ENCODE assay signal across 19 cellular contexts in genomic region chr1:240258910-240259309, GRCh38.
DNase-seq lines count a peak whose midpoint lies in the region; ATAC-seq, FAIRE-seq and TF ChIP-seq lines count a peak whose summit lies in the region.
"Had no signal": no experiment of that assay in that cellular context is flagged by ENCODE, and none has a peak within 500 bp of the region (broad histone marks: within the 10 kb centered on the region; RNA-seq: fewer than 3 reads in every experiment).

No MANE protein-coding gene starts in this region.

- FAIRE-seq in astrocyte (lab: Jason Lieb, UNC), result no peak
- FAIRE-seq: GM18507 had no signal

- H3K27ac ChIP-seq in astrocyte (ENCODE audit: low read depth, low read length) (peak overlapping the region; percentile 67), tibial artery (no peak overlapping the region)
- H3K27ac ChIP-seq: body of pancreas, KMS-11, neutrophil had no signal

- H3K4me2 ChIP-seq in astrocyte (ENCODE audit: low read length), result peak overlapping the region; percentile 47
- H3K4me2 ChIP-seq: KMS-11 had no signal

- no peak overlapping the region for H3K4me3 Mint-ChIP-seq in astrocyte (ENCODE audit: unreplicated experiment)
- H3K4me3 Mint-ChIP-seq: B cell had no signal

- no peaks in the 10 kb centered on the region for H3K27me3 Mint-ChIP-seq in astrocyte (ENCODE audit: low read depth, unreplicated experiment)
- H3K27me3 Mint-ChIP-seq: B cell had no signal

- no peak for ATAC-seq in GM19328 (IDR thresholded peaks at IDR 0.05; ENCODE audit: unreplicated experiment)
- ATAC-seq: body of pancreas, right cardiac atrium had no signal

- peak; percentile 98 for DNase-seq in AG09309 (ENCODE audit: low read depth)
- DNase-seq in HS-27A (ENCODE audit: low read depth), result peak; percentile 33
- DNase-seq in astrocyte (ENCODE audit: low read depth), result peak; percentile 91
- peak; percentile 97 for DNase-seq in foreskin fibroblast
- no peak for DNase-seq in NCI-H345 (lab: John Stamatoyannopoulos, UW)
- DNase-seq in tibial artery, result no peak
- DNase-seq in NOMO-1 treated with DMSO at 0.1 percent for 48 hours (lab: John Stamatoyannopoulos, UW; ENCODE audit: unreplicated experiment), result no peak
- DNase-seq: activated gamma-delta T cell treated with Interleukin-2 at 50 U/mL for 16 hours; body of pancreas; left cardiac atrium; NCI-H1436; NK-92 treated with Interleukin-12 subunit alpha and Interleukin-12 subunit beta, amount 100 ng/mL, for 24 hours; right cardiac atrium; stimulated activated CD4-positive, alpha-beta T cell treated with anti-CD3 and anti-CD28 coated beads, Interleukin-1b, Interleukin-23, amount 100 ng/mL, for 48 hours had no signal

- H3K27ac Mint-ChIP-seq in astrocyte (ENCODE audit: unreplicated experiment), result no peak overlapping the region
- H3K27ac Mint-ChIP-seq: B cell had no signal

- H3K27me3 ChIP-seq in astrocyte (ENCODE audit: insufficient read depth, low read length) (no peaks in the 10 kb centered on the region), tibial artery (no peaks in the 10 kb centered on the region)
- H3K27me3 ChIP-seq: body of pancreas, neutrophil had no signal

- H3K9ac ChIP-seq in astrocyte (ENCODE audit: low read length), result peak overlapping the region; percentile 40
- H3K9ac ChIP-seq: KMS-11 had no signal

- peaks cover 3% of the 10 kb centered on the region for H3K9me3 Mint-ChIP-seq in astrocyte (ENCODE audit: unreplicated experiment)

- H3K9me3 ChIP-seq in astrocyte (ENCODE audit: insufficient read depth, low read depth, low read length), result no peaks in the 10 kb centered on the region
- peaks cover 0 to 12% (median 0%) of the 10 kb centered on the region in 3 donors for H3K9me3 ChIP-seq in tibial artery
- H3K9me3 ChIP-seq: body of pancreas, neutrophil had no signal

- intact Hi-C loops in tibial artery (cut with DNase I; ENCODE audit: low total_unique reads), result no loop called here

- no peaks in the 10 kb centered on the region for H3K4me1 Mint-ChIP-seq in astrocyte (ENCODE audit: low read depth, unreplicated experiment)
- H3K4me1 Mint-ChIP-seq: B cell had no signal

- no peak for TF ChIP-seq CTCF in AG09309 (IDR thresholded peaks at IDR 0.05; ENCODE audit: control insufficient read depth, insufficient read depth, low read depth, low read length, missing control alignments)
- no peak for TF ChIP-seq CTCF in astrocyte (IDR thresholded peaks at IDR 0.05; ENCODE audit: insufficient read depth, low read depth, low read length)
- TF ChIP-seq CTCF in foreskin fibroblast (IDR thresholded peaks at IDR 0.05; ENCODE audit: low read depth, low read length), result no peak
- no peak for TF ChIP-seq CTCF in tibial artery (IDR thresholded peaks at IDR 0.05)

- no peak overlapping the region for H2AFZ ChIP-seq in astrocyte (ENCODE audit: low read depth, low read length)

- no peaks in the 10 kb centered on the region for H3K36me3 ChIP-seq in astrocyte (ENCODE audit: insufficient read depth, low read length)
- no peaks in the 10 kb centered on the region for H3K36me3 ChIP-seq in tibial artery
- H3K36me3 ChIP-seq: neutrophil had no signal

- H3K4me3 ChIP-seq in AG09309 (ENCODE audit: control insufficient read depth, low read depth, low read length) (no peak overlapping the region), astrocyte (ENCODE audit: insufficient read depth, low read depth, low read length) (no peak overlapping the region), foreskin fibroblast (ENCODE audit: low read depth in 1 of 2, low read length in 2 of 2) (no peak overlapping the region), tibial artery (no peak overlapping the region)
- H3K4me3 ChIP-seq: body of pancreas had no signal

- no peaks in the 10 kb centered on the region for H3K36me3 Mint-ChIP-seq in astrocyte (ENCODE audit: low read depth, unreplicated experiment)

- H3K4me1 ChIP-seq in astrocyte (ENCODE audit: insufficient read depth, low read length) (peaks cover 15% of the 10 kb centered on the region), tibial artery (no peaks in the 10 kb centered on the region)
- H3K4me1 ChIP-seq: body of pancreas had no signal

- H4K20me1 ChIP-seq in astrocyte (ENCODE audit: insufficient read depth, low read length), result no peaks in the 10 kb centered on the region

- H3K79me2 ChIP-seq in astrocyte (ENCODE audit: insufficient read depth, low read length), result peaks cover 13% of the 10 kb centered on the region

Comparison
In these comparisons a context has a peak if more than half of its experiments do, and no peak if none do; other contexts are left out.
1. DNase-seq: peak in AG09309 (single experiment), HS-27A (single experiment), astrocyte (single experiment) and foreskin fibroblast (2 of 2); none in NCI-H345 (single experiment), tibial artery (0 of 2) and NOMO-1 treated with DMSO at 0.1 percent for 48 hours (single experiment).